Comparison of ENCODE assay signal across 24 cellular contexts in the genomic region with DNA sequence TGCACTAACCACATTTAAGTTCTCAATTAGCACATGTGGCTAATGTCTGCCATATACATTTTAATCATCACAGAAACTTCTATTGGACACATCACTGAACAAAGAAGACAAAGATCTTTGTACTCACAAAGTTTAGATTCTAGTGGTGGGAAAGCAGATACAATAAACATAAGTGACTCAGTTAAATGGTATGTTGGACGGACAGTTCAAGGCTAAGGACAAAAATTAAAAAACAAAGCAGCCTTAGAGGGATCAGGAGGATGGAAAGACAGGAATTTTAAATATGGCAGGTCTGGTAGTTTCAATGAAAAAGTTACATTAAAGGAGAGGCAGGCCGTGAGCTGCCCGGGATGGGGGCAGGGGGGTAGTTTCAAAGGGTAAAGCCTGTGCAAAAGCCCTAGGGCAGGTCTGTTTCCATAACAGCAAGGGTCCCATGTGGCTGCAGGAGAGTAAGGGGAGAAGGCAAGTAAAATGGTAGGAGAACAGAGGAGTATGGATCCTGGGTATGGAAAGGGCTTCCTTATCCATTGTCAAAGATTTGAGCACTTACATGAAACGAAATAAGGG.
DNase-seq lines count a peak whose midpoint lies in the region; ATAC-seq and TF ChIP-seq lines count a peak whose summit lies in the region.
"Had no signal": no experiment of that assay in that cellular context is flagged by ENCODE, and none has a peak within 500 bp of the region (broad histone marks: within the 10 kb centered on the region; RNA-seq: fewer than 3 reads in every experiment).

No MANE protein-coding gene starts in this region.

- H3K4me1 ChIP-seq in HCT116 (ENCODE audit: control insufficient read depth in 1 of 2, insufficient read depth in 2 of 2, low read length in 2 of 2): peaks cover 23 to 28% of the 10 kb centered on the region in 2 experiments
- H3K4me1 ChIP-seq: colonic mucosa, psoas muscle had no signal

- no peaks in the 10 kb centered on the region for H4K20me1 ChIP-seq in HCT116 (ENCODE audit: insufficient read depth)

- TF ChIP-seq POLR2A in HCT116 (IDR thresholded peaks at IDR 0.05; ENCODE audit: borderline replicate concordance, extremely low read depth, insufficient read depth, insufficient read length): no peak

- intact Hi-C loops in HCT116 (cut with micrococcal nuclease) (no loop called here), head of caudate nucleus (cut with DNase I) (no loop called here)

- no peaks in the 10 kb centered on the region for H3K36me3 ChIP-seq in HCT116 (ENCODE audit: control insufficient read depth in 1 of 2, insufficient read depth in 2 of 2, low read length in 2 of 2)
- H3K36me3 ChIP-seq: colonic mucosa, SJSA1 had no signal

- in situ Hi-C loops in astrocyte of the cerebellum (cut with HindIII; ENCODE audit: low sequenced_read_pairs): no loop called here

- no peak overlapping the region for H3K4me3 ChIP-seq in HCT116 (replicated peaks in 1 of 2; ENCODE audit: low read depth in 1 of 2, low read length in 2 of 2)
- no peak overlapping the region for H3K4me3 ChIP-seq in astrocyte of the cerebellum (ENCODE audit: low read depth, low read length)
- H3K4me3 ChIP-seq: colonic mucosa, lung, psoas muscle, SJSA1, smooth muscle cell had no signal

- ATAC-seq in HCT116 (peak; percentile 85), HG03196 (IDR thresholded peaks at IDR 0.05; ENCODE audit: unreplicated experiment) (no peak)
- ATAC-seq: psoas muscle; stimulated activated naive CD8-positive, alpha-beta T cell treated with anti-CD3 and anti-CD28 coated beads, Interleukin-15, Interleukin-2, amounts not matched to agents 100 U/mL and 50 U/mL, for 24 hours; WTC11 had no signal

- POLR2A ChIA-PET in HCT116 (lab: Charles Lee): no interaction called here

- BruUV-seq in HCT116 (replicated peaks; lab: Mats Ljungman, UMichigan): no TSS peak

- H3K79me2 ChIP-seq in HCT116 (ENCODE audit: insufficient read depth, low read length): no peaks in the 10 kb centered on the region

- no peak overlapping the region for H2AFZ ChIP-seq in HCT116 (ENCODE audit: low read depth, low read length, poor library complexity, severe bottlenecking)

- no peak for TF ChIP-seq CTCF in HCT116 (IDR thresholded peaks at IDR 0.05 in 2 of 3, conservative IDR thresholded peaks at IDR 0.05 in 1 of 3; ENCODE audit: borderline replicate concordance in 1 of 3, insufficient read depth in 1 of 3, low read depth in 2 of 3, low read length in 2 of 3)
- TF ChIP-seq CTCF in astrocyte of the cerebellum (IDR thresholded peaks at IDR 0.05; ENCODE audit: low read depth, low read length, missing control alignments): no peak

- H3K9ac ChIP-seq in HCT116 (ENCODE audit: low read length): no peak overlapping the region

- H3K27me3 ChIP-seq in HCT116 (ENCODE audit: insufficient read depth, low read length): no peaks in the 10 kb centered on the region
- H3K27me3 ChIP-seq: colonic mucosa, SJSA1 had no signal

- TF ChIP-seq RAD21 in HCT116 (IDR thresholded peaks at IDR 0.05; ENCODE audit: low read depth): no peak

- no peaks in the 10 kb centered on the region for H3K9me3 ChIP-seq in HCT116 (ENCODE audit: control insufficient read depth in 1 of 2, insufficient read depth in 1 of 2, low read depth in 1 of 2, low read length in 2 of 2)
- H3K9me3 ChIP-seq: colonic mucosa, psoas muscle, SJSA1 had no signal

- DNase-seq in HCT116 (ENCODE audit: low read depth, low spot score): peak; percentile 40
- peak; percentile 16 for DNase-seq in astrocyte of the cerebellum (ENCODE audit: low read depth)
- peak; percentile 30 for DNase-seq in iris pigment epithelial cell (ENCODE audit: low read depth)
- DNase-seq in smooth muscle cell of the brain vasculature (ENCODE audit: low read depth, low spot score): peak; percentile 13
- DNase-seq in NK-92 (lab: John Stamatoyannopoulos, UW; ENCODE audit: unreplicated experiment): no peak
- DNase-seq in head of caudate nucleus: no peak
- DNase-seq: activated CD4-positive, alpha-beta T cell treated with anti-CD3 and anti-CD28 coated beads, Interleukin-2, amount 50 U/mL, for 48 hours; activated effector memory CD4-positive, alpha-beta T cell treated with Interleukin-2 at 50 U/mL for 16 hours; activated naive CD8-positive, alpha-beta T cell treated with anti-CD3 and anti-CD28 coated beads, Interleukin-2, amount 10 ng/mL, durations not matched to agents 7 days and 5 days; CD4-positive, alpha-beta memory T cell; colonic mucosa; Kasumi-1; NCI-H1092; NCI-H1930; NCI-H345; NCI-H82; psoas muscle; stimulated activated CD4-positive, alpha-beta T cell treated with anti-CD3 and anti-CD28 coated beads, Interleukin-2, amount 100 ng/mL, for 48 hours; stimulated activated naive CD8-positive, alpha-beta T cell treated with anti-CD3 and anti-CD28 coated beads, Interleukin-15, Interleukin-2, amounts not matched to agents 100 U/mL and 50 U/mL, for 24 hours had no signal

- H3K4me2 ChIP-seq in HCT116 (ENCODE audit: low read length): peak overlapping the region; percentile 35
- H3K4me2 ChIP-seq: smooth muscle cell had no signal

- CTCF ChIA-PET in HCT116 (lab: Charles Lee): no interaction called here

- RAD21 ChIA-PET in HCT116 (lab: Charles Lee; ENCODE audit: low non-redundant PET in 1 of 2, low total read pairs in 2 of 2, uncharacterized antibody in 2 of 2, unreplicated experiment in 2 of 2): no interaction called here

- H3K27ac ChIP-seq in HCT116 (ENCODE audit: low read depth, low read length): peak overlapping the region; percentile 27; the same call in 1 of the 2 replicates
- H3K27ac ChIP-seq: colonic mucosa, psoas muscle, SJSA1 had no signal

- H3K9me2 ChIP-seq in HCT116 (ENCODE audit: insufficient read depth): no peaks in the 10 kb centered on the region

TF ChIP-seq in HCT116, 20 proteins besides CTCF, POLR2A, EP300 and RAD21:
- peak; percentile 37 for TF ChIP-seq TCF7L2 (IDR thresholded peaks at IDR 0.05; ENCODE audit: borderline replicate concordance, extremely low read depth, insufficient read depth, insufficient read length)
- no peak for TF ChIP-seq ZNF274 (IDR thresholded peaks at IDR 0.05; ENCODE audit: low read depth, low read length)
- TF ChIP-seq ELF1 (IDR thresholded peaks at IDR 0.05; ENCODE audit: borderline replicate concordance, low read depth): no peak
- no peak for TF ChIP-seq ATF3 (IDR thresholded peaks at IDR 0.05)
- TF ChIP-seq JUND (IDR thresholded peaks at IDR 0.05): 0 out of 2 replicates have a peak, but pooled peaks have one; percentile 35
- no peak for TF ChIP-seq EGR1 (IDR thresholded peaks at IDR 0.05; ENCODE audit: low read depth)
- TF ChIP-seq YY1 (IDR thresholded peaks at IDR 0.05; ENCODE audit: extremely low read depth, insufficient replicate concordance, low read depth, low read length): no peak
- TF ChIP-seq FOSL1 (IDR thresholded peaks at IDR 0.05; ENCODE audit: low read depth): peak; percentile 31; the same call in 1 of the 2 replicates
- no peak for TF ChIP-seq ZFX (IDR thresholded peaks at IDR 0.05)
- TF ChIP-seq REST (IDR thresholded peaks at IDR 0.05; ENCODE audit: low read depth): no peak
- no peak for TF ChIP-seq EZH2phosphoT487 (IDR thresholded peaks at IDR 0.05; ENCODE audit: borderline replicate concordance)
- TF ChIP-seq CBX3 (IDR thresholded peaks at IDR 0.05; ENCODE audit: low read depth): 0 out of 2 replicates have a peak, but pooled peaks have one; percentile 3
- no peak for TF ChIP-seq SIN3A (IDR thresholded peaks at IDR 0.05; ENCODE audit: low read depth)

Comparison
In these comparisons a context has a peak if more than half of its experiments do, and no peak if none do; other contexts are left out.
1. DNase-seq: peak in HCT116 (single experiment), astrocyte of the cerebellum (single experiment), iris pigment epithelial cell (single experiment) and smooth muscle cell of the brain vasculature (single experiment); none in NK-92 (single experiment) and head of caudate nucleus (0 of 42).